In genomic region chr14:56199095-56199975, GRCh38 we compare ENCODE assay signal across 8 cellular contexts.
A peak's percentile ranks its signal among the peaks of the same experiment; 100 is the strongest.
DNase-seq lines count a peak whose midpoint lies in the region; ATAC-seq lines count a peak whose summit lies in the region.

No MANE protein-coding gene starts in this region.

- DNase-seq in astrocyte of the hippocampus (ENCODE audit: low read depth, low spot score): peak; percentile 91
- DNase-seq in medulla oblongata (ENCODE audit: extremely low spot score): peak; percentile 45
- no peak for DNase-seq in HT-29 (ENCODE audit: low spot score)
- no peak for DNase-seq in UCSD-AML1 (lab: John Stamatoyannopoulos, UW; ENCODE audit: unreplicated experiment)
- DNase-seq in stimulated activated naive CD4-positive, alpha-beta T cell treated with Interleukin-2 at 50 U/mL for 16 hours (lab: John Stamatoyannopoulos, UW): no peak
- DNase-seq in NCI-H1930 (lab: John Stamatoyannopoulos, UW): no peak

- peak; percentile 49 for ATAC-seq in GM19025 (IDR thresholded peaks at IDR 0.05; ENCODE audit: low read depth, unreplicated experiment)
- ATAC-seq in HG03196 (IDR thresholded peaks at IDR 0.05; ENCODE audit: unreplicated experiment): peak; percentile 54

Comparison
In these comparisons a context has a peak if more than half of its experiments do, and no peak if none do; other contexts are left out.
1. DNase-seq: peak in astrocyte of the hippocampus (single experiment) and medulla oblongata (single experiment); none in HT-29 (single experiment), UCSD-AML1 (single experiment), stimulated activated naive CD4-positive, alpha-beta T cell treated with Interleukin-2 at 50 U/mL for 16 hours (single experiment) and NCI-H1930 (0 of 2).